In genomic region chr2:29241955-29242565, GRCh38 we compare ENCODE assay signal across 21 cellular contexts.
A peak's percentile ranks its signal among the peaks of the same experiment; 100 is the strongest.
DNase-seq lines count a peak whose midpoint lies in the region; ATAC-seq, FAIRE-seq and TF ChIP-seq lines count a peak whose summit lies in the region.
"Had no signal": no experiment of that assay in that cellular context is flagged by ENCODE, and none has a peak within 500 bp of the region (broad histone marks: within the 10 kb centered on the region; RNA-seq: fewer than 3 reads in every experiment).

No MANE protein-coding gene starts in this region.

- H3K27ac ChIP-seq in prostate gland, result no peak overlapping the region

- H3K4me3 Mint-ChIP-seq in memory B cell, result no peak overlapping the region
- H3K4me3 Mint-ChIP-seq: CD4-positive, CD25-positive, alpha-beta regulatory T cell had no signal

- H3K4me1 Mint-ChIP-seq in memory B cell, result peaks cover 8% of the 10 kb centered on the region
- H3K4me1 Mint-ChIP-seq: CD4-positive, CD25-positive, alpha-beta regulatory T cell; CD8-positive, alpha-beta memory T cell had no signal

- peaks cover 1% of the 10 kb centered on the region for H3K36me3 Mint-ChIP-seq in memory B cell
- H3K36me3 Mint-ChIP-seq: CD4-positive, CD25-positive, alpha-beta regulatory T cell had no signal

- no peaks in the 10 kb centered on the region for H3K9me3 Mint-ChIP-seq in memory B cell
- H3K9me3 Mint-ChIP-seq: CD8-positive, alpha-beta memory T cell had no signal

- WGBS in prostate gland, result 86% methylated on average over 6 of the region's 6 CpGs

- no peaks in the 10 kb centered on the region for H3K36me3 ChIP-seq in prostate gland
- H3K36me3 ChIP-seq: BE2C, HAP-1 had no signal

- ATAC-seq in memory B cell (ENCODE audit: low read depth), result peak; percentile 32
- ATAC-seq in GM18498 (IDR thresholded peaks at IDR 0.05; ENCODE audit: unreplicated experiment), result no peak

- intact Hi-C loops in prostate gland (cut with DNase I), result no loop called here

- H3K27ac Mint-ChIP-seq in memory B cell, result no peak overlapping the region
- H3K27ac Mint-ChIP-seq: CD4-positive, CD25-positive, alpha-beta regulatory T cell; CD8-positive, alpha-beta memory T cell had no signal

- FAIRE-seq in GM12891 (lab: Jason Lieb, UNC), result no peak
- peak; percentile 88 for FAIRE-seq in GM12892 (lab: Jason Lieb, UNC)
- FAIRE-seq: A204.1, D721Med, G401.6, GM18507, H1 had no signal

- no peak overlapping the region for H3K4me3 ChIP-seq in prostate gland
- H3K4me3 ChIP-seq: HAP-1 had no signal

- peaks cover 14% of the 10 kb centered on the region for H3K27me3 Mint-ChIP-seq in memory B cell

- TF ChIP-seq POLR2A in GM12891 (IDR thresholded peaks at IDR 0.05; ENCODE audit: low read depth, low read length) (no peak), GM12892 (IDR thresholded peaks at IDR 0.05; ENCODE audit: low read depth, low read length) (no peak), prostate gland (IDR thresholded peaks at IDR 0.05) (no peak)

- no peaks in the 10 kb centered on the region for H3K27me3 ChIP-seq in prostate gland (replicated peaks; ENCODE audit: insufficient read depth)
- H3K27me3 ChIP-seq: BE2C had no signal

- H3K4me1 ChIP-seq in prostate gland (replicated peaks), result no peaks in the 10 kb centered on the region
- H3K4me1 ChIP-seq: Caco-2, HAP-1 had no signal

- DNase-seq in GM12891 (ENCODE audit: insufficient read length, low spot score) (no peak), GM12892 (ENCODE audit: insufficient read length) (no peak), NCI-H526 (lab: John Stamatoyannopoulos, UW) (peak; percentile 69 to 79), memory B cell (ENCODE audit: low spot score in 2 of 2) (no peak), kidney tubule cell (ENCODE audit: low spot score) (no peak), prostate gland (ENCODE audit: low spot score) (no peak), NCI-H2029 (lab: John Stamatoyannopoulos, UW) (no peak)
- DNase-seq: ACHN; BE2C; C1 segment of cervical spinal cord; Caco-2; CD4-positive, CD25-positive, alpha-beta regulatory T cell; CD8-positive, alpha-beta memory T cell; KG1 had no signal

- H3K9me3 ChIP-seq in prostate gland, result no peaks in the 10 kb centered on the region
- H3K9me3 ChIP-seq: BE2C, Caco-2, HAP-1 had no signal

- no peak for TF ChIP-seq CTCF in prostate gland (IDR thresholded peaks at IDR 0.05)

TF ChIP-seq in GM12891, 5 proteins besides CTCF, POLR2A, EP300 and RAD21:
- TF ChIP-seq PAX5 (IDR thresholded peaks at IDR 0.05; ENCODE audit: insufficient read depth, low read length, severe bottlenecking) (no peak), POU2F2 (IDR thresholded peaks at IDR 0.05; ENCODE audit: low read depth, low read length) (peak; percentile 91)

Comparison
In these comparisons a context has a peak if more than half of its experiments do, and no peak if none do; other contexts are left out.
1. DNase-seq: peak in NCI-H526 (2 of 2); none in GM12891 (single experiment), GM12892 (single experiment), memory B cell (0 of 2), kidney tubule cell (single experiment), prostate gland (single experiment) and NCI-H2029 (single experiment).